11 cellular contexts compared by ENCODE assay signal in genomic region chr22:30318773-30319419, GRCh38. TPM values are rescaled to one million over a fixed set of nuclear protein-coding genes. Genes with fewer than 3 reads are reported as not detected.
DNase-seq lines count a peak whose midpoint lies in the region; ATAC-seq and TF ChIP-seq lines count a peak whose summit lies in the region.
"Had no signal": no experiment of that assay in that cellular context is flagged by ENCODE, and none has a peak within 500 bp of the region (broad histone marks: within the 10 kb centered on the region; RNA-seq: fewer than 3 reads in every experiment).

No MANE protein-coding gene starts in this region.

- H3K4me3 Mint-ChIP-seq in CD8-positive, alpha-beta T cell, result peak overlapping the region; percentile 58
- H3K4me3 Mint-ChIP-seq in natural killer cell treated with Interleukin-12 subunit alpha and Interleukin-12 subunit beta and Interleukin-15 and Interleukin-18, amount 100 ng/mL, for 72 hours, result no peak overlapping the region

- H3K9me1 ChIP-seq in IMR-90 (ENCODE audit: insufficient read depth, low read length), result peaks cover 64% of the 10 kb centered on the region

- no peak overlapping the region for H3K27ac ChIP-seq in CD8-positive, alpha-beta T cell (ENCODE audit: low read depth, low read length)
- no peak overlapping the region for H3K27ac ChIP-seq in IMR-90 (ENCODE audit: insufficient read depth, low read length)

- no peak overlapping the region for H3K56ac ChIP-seq in IMR-90 (ENCODE audit: extremely low read depth, insufficient read depth, low read length)

- peaks cover 94% of the 10 kb centered on the region for H3K4me1 Mint-ChIP-seq in CD8-positive, alpha-beta T cell (ENCODE audit: low read depth)
- H3K4me1 Mint-ChIP-seq in natural killer cell treated with Interleukin-12 subunit alpha and Interleukin-12 subunit beta and Interleukin-15 and Interleukin-18, amount 100 ng/mL, for 72 hours (ENCODE audit: low read depth in 2 of 2), result peaks cover 64 to 69% of the 10 kb centered on the region in 2 donors

- H3K36me3 Mint-ChIP-seq in CD8-positive, alpha-beta T cell, result peaks cover 75% of the 10 kb centered on the region
- no peaks in the 10 kb centered on the region for H3K36me3 Mint-ChIP-seq in natural killer cell treated with Interleukin-12 subunit alpha and Interleukin-12 subunit beta and Interleukin-15 and Interleukin-18, amount 100 ng/mL, for 72 hours

- H3K4me3 ChIP-seq in CD8-positive, alpha-beta T cell (ENCODE audit: low read depth, low read length), result no peak overlapping the region
- H3K4me3 ChIP-seq in IMR-90 (ENCODE audit: insufficient read depth, low read depth, low read length), result no peak overlapping the region
- no peak overlapping the region for H3K4me3 ChIP-seq in choroid plexus epithelial cell (ENCODE audit: low read depth, low read length)

- DNase-seq in CD8-positive, alpha-beta T cell, result no peak
- DNase-seq in IMR-90 (no peak), choroid plexus epithelial cell (ENCODE audit: low read depth) (no peak), GM03348 (ENCODE audit: low spot score) (no peak), omental fat pad (ENCODE audit: low spot score) (no peak)
- DNase-seq in natural killer cell treated with Interleukin-12 subunit alpha and Interleukin-12 subunit beta and Interleukin-15 and Interleukin-18, amount 100 ng/mL, for 72 hours (ENCODE audit: low spot score), result no peak
- DNase-seq: Karpas-422, NCI-H2081 treated with DMSO at 0.1 percent for 48 hours, substantia nigra had no signal

- POLR2A ChIA-PET in CD8-positive, alpha-beta T cell (lab: Charles Lee), result interaction anchor here (11.4 kb wide), 1 partner anchor 10 kb away, joined by 184 read pairs; no protein-coding TSS in a partner anchor
- POLR2A ChIA-PET in IMR-90 (lab: Charles Lee; ENCODE audit: unreplicated experiment), result no interaction called here

- H3K36me3 ChIP-seq in CD8-positive, alpha-beta T cell (ENCODE audit: insufficient read depth, low read length), result peaks cover 16% of the 10 kb centered on the region
- H3K36me3 ChIP-seq in IMR-90 (ENCODE audit: control insufficient read depth, insufficient read depth, low read length), result peaks cover 18% of the 10 kb centered on the region

- no peak overlapping the region for H2BK20ac ChIP-seq in IMR-90 (ENCODE audit: low read depth, low read length)

- peak overlapping the region; percentile 31; the same call in 1 of the 2 replicates for H3K23ac ChIP-seq in IMR-90 (ENCODE audit: low read depth, low read length)

- peak overlapping the region; percentile 32; the same call in 1 of the 2 replicates for H3K4ac ChIP-seq in IMR-90 (ENCODE audit: low read depth, low read length)

- in situ Hi-C loops in IMR-90 (cut with MboI; ENCODE audit: low sequenced_read_pairs), result no loop called here

- H3K9ac ChIP-seq in IMR-90 (ENCODE audit: low read depth, low read length), result no peak overlapping the region

- H2BK5ac ChIP-seq in IMR-90 (ENCODE audit: low read depth, low read length, poor library complexity, severe bottlenecking), result no peak overlapping the region

- H4K20me1 ChIP-seq in IMR-90 (ENCODE audit: insufficient read depth, low read length), result peaks cover 78% of the 10 kb centered on the region

- H3K9me3 Mint-ChIP-seq in CD8-positive, alpha-beta T cell, result no peaks in the 10 kb centered on the region
- no peaks in the 10 kb centered on the region for H3K9me3 Mint-ChIP-seq in natural killer cell treated with Interleukin-12 subunit alpha and Interleukin-12 subunit beta and Interleukin-15 and Interleukin-18, amount 100 ng/mL, for 72 hours

- dilution Hi-C loops in IMR-90 (cut with HindIII; ENCODE audit: low sequenced_read_pairs, unreplicated experiment), result no loop called here

- peaks cover 100% of the 10 kb centered on the region for H3K4me1 ChIP-seq in CD8-positive, alpha-beta T cell (ENCODE audit: insufficient read depth, low read length)
- peaks cover 34% of the 10 kb centered on the region for H3K4me1 ChIP-seq in IMR-90 (ENCODE audit: control insufficient read depth, insufficient read depth, low read length)

- H3K4me2 ChIP-seq in IMR-90 (ENCODE audit: low read depth, low read length), result no peak overlapping the region

- H3K79me1 ChIP-seq in IMR-90 (ENCODE audit: low read depth in 1 of 2, low read length in 2 of 2), result peaks cover 41 to 96% of the 10 kb centered on the region in 2 experiments

- 77% methylated on average over 6 of the region's 7 CpGs; no CpG with 5 or more reads in 1 of the 2 experiments for WGBS in IMR-90 (ENCODE audit: extremely low coverage in 2 of 2, insufficient read length in 1 of 2), 2 experiments

- H3K27ac Mint-ChIP-seq in CD8-positive, alpha-beta T cell, result peak overlapping the region; percentile 79
- peak overlapping the region; percentile 49 to 52 for H3K27ac Mint-ChIP-seq in natural killer cell treated with Interleukin-12 subunit alpha and Interleukin-12 subunit beta and Interleukin-15 and Interleukin-18, amount 100 ng/mL, for 72 hours

- intact Hi-C loops in CD8-positive, alpha-beta T cell (cut with DNase I, micrococcal nuclease), result no loop called here
- intact Hi-C loops in IMR-90 (cut with micrococcal nuclease), result no loop called here

- no peak overlapping the region for H2AK9ac ChIP-seq in IMR-90 (replicated peaks; ENCODE audit: low read depth, low read length, poor library complexity)

- H3K27me3 ChIP-seq in CD8-positive, alpha-beta T cell (ENCODE audit: insufficient read depth, low read length), result no peaks in the 10 kb centered on the region
- no peaks in the 10 kb centered on the region for H3K27me3 ChIP-seq in IMR-90 (ENCODE audit: control insufficient read depth, insufficient read depth, low read length)

- H3K14ac ChIP-seq in IMR-90 (replicated peaks; ENCODE audit: low read depth, low read length), result no peak overlapping the region

- peak overlapping the region; percentile 20; the same call in 1 of the 2 replicates for H2AK5ac ChIP-seq in IMR-90 (ENCODE audit: low read depth, low read length)

- H3K18ac ChIP-seq in IMR-90 (ENCODE audit: low read depth, low read length), result no peak overlapping the region

- no peaks in the 10 kb centered on the region for H3K27me3 Mint-ChIP-seq in CD8-positive, alpha-beta T cell (ENCODE audit: low read depth)
- H3K27me3 Mint-ChIP-seq in natural killer cell treated with Interleukin-12 subunit alpha and Interleukin-12 subunit beta and Interleukin-15 and Interleukin-18, amount 100 ng/mL, for 72 hours, result no peaks in the 10 kb centered on the region

- H4K5ac ChIP-seq in IMR-90 (ENCODE audit: low read depth, low read length), result no peak overlapping the region

- CTCF ChIA-PET in CD8-positive, alpha-beta T cell (lab: Charles Lee), result interaction anchor here (1.0 to 16.3 kb wide), 3 partner anchors 11 to 72 kb away, joined by 4 to 185 read pairs (median 10); partner anchors contain the start of gene CASTOR1
- CTCF ChIA-PET in IMR-90 (lab: Yijun Ruan, JAX), result no interaction called here

- H2BK15ac ChIP-seq in IMR-90 (ENCODE audit: low read depth, low read length), result no peak overlapping the region

- H2BK120ac ChIP-seq in IMR-90 (ENCODE audit: low read depth, low read length), result no peak overlapping the region

- no peak for TF ChIP-seq POLR2A in IMR-90 (IDR thresholded peaks at IDR 0.05; ENCODE audit: low read depth, low read length)

- no peak for TF ChIP-seq RAD21 in IMR-90 (IDR thresholded peaks at IDR 0.05; ENCODE audit: low read length)

- H4K91ac ChIP-seq in IMR-90 (ENCODE audit: insufficient read depth, low read depth, low read length), result no peak overlapping the region

- no peak overlapping the region for H4K8ac ChIP-seq in IMR-90 (ENCODE audit: low read depth in 2 of 2, low read length in 2 of 2)

- ATAC-seq in CD8-positive, alpha-beta T cell, result peak; percentile 30
- ATAC-seq in IMR-90 (ENCODE audit: low read depth) (no peak), HG02610 (IDR thresholded peaks at IDR 0.05; ENCODE audit: unreplicated experiment) (no peak), omental fat pad (ENCODE audit: low FRiP score) (no peak)
- no peak for ATAC-seq in natural killer cell treated with Interleukin-12 subunit alpha and Interleukin-12 subunit beta and Interleukin-15 and Interleukin-18, amount 100 ng/mL, for 72 hours

- no peaks in the 10 kb centered on the region for H3K9me3 ChIP-seq in CD8-positive, alpha-beta T cell (ENCODE audit: low read length)
- no peaks in the 10 kb centered on the region for H3K9me3 ChIP-seq in IMR-90 (ENCODE audit: control insufficient read depth, insufficient read depth, low read length)

- BruUV-seq in IMR-90 (replicated peaks; lab: Mats Ljungman, UMichigan), result no TSS peak

- no peak for TF ChIP-seq CTCF in CD8-positive, alpha-beta T cell (IDR thresholded peaks at IDR 0.05)
- TF ChIP-seq CTCF in IMR-90 (conservative IDR thresholded peaks at IDR 0.05; ENCODE audit: low read depth, low read length) (no peak), choroid plexus epithelial cell (conservative IDR thresholded peaks at IDR 0.05; ENCODE audit: low read depth, low read length) (peak; percentile 21), omental fat pad (IDR thresholded peaks at IDR 0.05) (no peak)

- no peak overlapping the region for H2AFZ ChIP-seq in IMR-90 (replicated peaks; ENCODE audit: low read length, poor library complexity)

RNA-seq across cellular contexts. Expression of gene TBC1D10A, which starts 7.8 kb away (rescaled TPM):
- total RNA-seq in CD8-positive, alpha-beta T cell, result 10 to 100 TPM; 77.5 to 87.3 TPM
- total RNA-seq in IMR-90 (2012; rRNA removed) (16.3 and 18.9 TPM in 2 replicates), omental fat pad (10 to 100 TPM; 17.5 to 42.1 (median 26.0) TPM)
- 33.1 and 34.4 TPM in 2 replicates for polyA plus RNA-seq in IMR-90 (2012; rRNA removed)
- 22.6 and 33.5 TPM in 2 replicates for polyA plus RNA-seq in IMR-90 (2012; cell fraction: cytosol; rRNA removed)
- polyA plus RNA-seq in IMR-90 (2012; cell fraction: nucleus; rRNA removed; ENCODE audit: low replicate concordance), result 55.4 and 88.5 TPM in 2 replicates
- total RNA-seq in natural killer cell treated with Interleukin-12 subunit alpha and Interleukin-12 subunit beta and Interleukin-15 and Interleukin-18, amount 100 ng/mL, for 72 hours, result 10 to 100 TPM; 13.9 to 28.3 TPM

RNA-seq across cellular contexts. Expression of gene CASTOR1, which starts 29.6 kb away (rescaled TPM):
- 10 to 100 TPM; 17.2 to 21.9 TPM for total RNA-seq in CD8-positive, alpha-beta T cell
- total RNA-seq in IMR-90 (2012; rRNA removed) (10.6 and 11.7 TPM in 2 replicates), omental fat pad (10 to 100 TPM in 3 of 4 donors, 1 to 10 TPM in 1; 7.1 to 47.9 (median 21.0) TPM)
- polyA plus RNA-seq in IMR-90 (2012; rRNA removed), result 23.5 and 26.9 TPM in 2 replicates
- 11.4 and 33.1 TPM in 2 replicates for polyA plus RNA-seq in IMR-90 (2012; cell fraction: cytosol; rRNA removed)
- 55.8 and 106 TPM in 2 replicates for polyA plus RNA-seq in IMR-90 (2012; cell fraction: nucleus; rRNA removed; ENCODE audit: low replicate concordance)
- total RNA-seq in natural killer cell treated with Interleukin-12 subunit alpha and Interleukin-12 subunit beta and Interleukin-15 and Interleukin-18, amount 100 ng/mL, for 72 hours, result 1 to 10 TPM; 4.0 to 4.4 TPM

RNA-seq across cellular contexts. Expression of gene SF3A1, which starts 37.8 kb away (rescaled TPM):
- total RNA-seq in CD8-positive, alpha-beta T cell, result 100 to 1,000 TPM; 406 to 422 TPM
- total RNA-seq in IMR-90 (2012; rRNA removed), result 36.9 and 49.7 TPM in 2 replicates
- polyA plus RNA-seq in IMR-90 (2012; rRNA removed), result 67.2 and 68.9 TPM in 2 replicates
- polyA plus RNA-seq in IMR-90 (2012; cell fraction: cytosol; rRNA removed), result 118 and 156 TPM in 2 replicates
- 109 and 114 TPM in 2 replicates for polyA plus RNA-seq in IMR-90 (2012; cell fraction: nucleus; rRNA removed; ENCODE audit: low replicate concordance)
- 100 to 1,000 TPM; 225 to 301 TPM for total RNA-seq in natural killer cell treated with Interleukin-12 subunit alpha and Interleukin-12 subunit beta and Interleukin-15 and Interleukin-18, amount 100 ng/mL, for 72 hours
- total RNA-seq in omental fat pad, result 10 to 100 TPM; 38.5 to 71.7 (median 60.4) TPM

RNA-seq across cellular contexts. Expression of gene CCDC157, which starts 37.9 kb away (rescaled TPM):
- total RNA-seq in CD8-positive, alpha-beta T cell, result 10 to 100 TPM in 1 of 2 experiments, 1 to 10 TPM in 1; 8.7 to 11.7 TPM
- total RNA-seq in IMR-90 (2012; rRNA removed) (0.83 and 0.90 TPM in 2 replicates), omental fat pad (1 to 10 TPM in 3 of 4 donors, under 1 TPM in 1; 0.95 to 2.7 (median 1.8) TPM)
- polyA plus RNA-seq in IMR-90 (2012; rRNA removed), result 2.2 and 2.6 TPM in 2 replicates
- 2.1 and 2.8 TPM in 2 replicates for polyA plus RNA-seq in IMR-90 (2012; cell fraction: cytosol; rRNA removed)
- polyA plus RNA-seq in IMR-90 (2012; cell fraction: nucleus; rRNA removed; ENCODE audit: low replicate concordance), result 3.1 and 7.3 TPM in 2 replicates
- total RNA-seq in natural killer cell treated with Interleukin-12 subunit alpha and Interleukin-12 subunit beta and Interleukin-15 and Interleukin-18, amount 100 ng/mL, for 72 hours, result 1 to 10 TPM; 3.3 to 6.8 TPM

RNA-seq across cellular contexts. Expression of gene OSM, which starts 52.2 kb away (rescaled TPM):
- 10 to 100 TPM; 26.1 to 26.5 TPM for total RNA-seq in CD8-positive, alpha-beta T cell
- not detected in 2 replicates for total RNA-seq in IMR-90 (2012; rRNA removed)
- not detected in 2 replicates for polyA plus RNA-seq in IMR-90 (2012; rRNA removed)
- 0.07 TPM in 1 of 2 replicates, not detected in the other for polyA plus RNA-seq in IMR-90 (2012; cell fraction: cytosol; rRNA removed)
- 0.42 and 0.81 TPM in 2 replicates for polyA plus RNA-seq in IMR-90 (2012; cell fraction: nucleus; rRNA removed; ENCODE audit: low replicate concordance)
- 10 to 100 TPM; 15.5 to 38.7 TPM for total RNA-seq in natural killer cell treated with Interleukin-12 subunit alpha and Interleukin-12 subunit beta and Interleukin-15 and Interleukin-18, amount 100 ng/mL, for 72 hours
- total RNA-seq in omental fat pad, result 10 to 100 TPM in 1 of 4 donors, 1 to 10 TPM in 3; 7.1 to 17.8 (median 8.6) TPM
- total RNA-seq: renal cortical epithelial cell had no signal
